In genomic region chr1:107572674-107573205, GRCh38 we compare ENCODE assay signal across 11 cellular contexts.
A peak's percentile ranks its signal among the peaks of the same experiment; 100 is the strongest.
DNase-seq lines count a peak whose midpoint lies in the region; ATAC-seq, FAIRE-seq and TF ChIP-seq lines count a peak whose summit lies in the region.
"Had no signal": no experiment of that assay in that cellular context is flagged by ENCODE, and none has a peak within 500 bp of the region (broad histone marks: within the 10 kb centered on the region; RNA-seq: fewer than 3 reads in every experiment).

No MANE protein-coding gene starts in this region.

- ATAC-seq in activated CD4-positive, CD25-positive, alpha-beta regulatory T cell treated with anti-CD3 and anti-CD28 coated beads, Interleukin-2, amount 50 U/mL, for 24 hours: no peak
- ATAC-seq: WTC11 had no signal

- peaks cover 33% of the 10 kb centered on the region for H3K4me1 Mint-ChIP-seq in brain
- no peaks in the 10 kb centered on the region for H3K4me1 Mint-ChIP-seq in activated naive CD4-positive, alpha-beta T cell treated with anti-CD3 and anti-CD28 coated beads for 36 hours (ENCODE audit: low read depth)
- H3K4me1 Mint-ChIP-seq: WTC11 had no signal

- peaks cover 0 to 2% (median 0%) of the 10 kb centered on the region in 5 experiments for H3K9me3 Mint-ChIP-seq in brain
- no peaks in the 10 kb centered on the region for H3K9me3 Mint-ChIP-seq in activated naive CD4-positive, alpha-beta T cell treated with anti-CD3 and anti-CD28 coated beads for 36 hours

- H3K36me3 Mint-ChIP-seq in brain: no peaks in the 10 kb centered on the region
- H3K36me3 Mint-ChIP-seq in activated naive CD4-positive, alpha-beta T cell treated with anti-CD3 and anti-CD28 coated beads for 36 hours (ENCODE audit: low read depth): peaks cover 4% of the 10 kb centered on the region
- H3K36me3 Mint-ChIP-seq: WTC11 had no signal

- peak overlapping the region in 4 of 5 experiments; percentile 45 to 74 (median 66) for H3K27ac Mint-ChIP-seq in brain
- H3K27ac Mint-ChIP-seq in activated naive CD4-positive, alpha-beta T cell treated with anti-CD3 and anti-CD28 coated beads for 36 hours: no peak overlapping the region
- H3K27ac Mint-ChIP-seq: WTC11 had no signal

- H3K27me3 Mint-ChIP-seq in brain: no peaks in the 10 kb centered on the region
- no peaks in the 10 kb centered on the region for H3K27me3 Mint-ChIP-seq in activated naive CD4-positive, alpha-beta T cell treated with anti-CD3 and anti-CD28 coated beads for 36 hours (ENCODE audit: low read depth)

- H3K4me3 Mint-ChIP-seq in brain: peak overlapping the region in 3 of 5 experiments; percentile 26 to 62 (median 56)
- no peak overlapping the region for H3K4me3 Mint-ChIP-seq in activated naive CD4-positive, alpha-beta T cell treated with anti-CD3 and anti-CD28 coated beads for 36 hours
- H3K4me3 Mint-ChIP-seq: WTC11 had no signal

- TF ChIP-seq CTCF in AG09309 (IDR thresholded peaks at IDR 0.05; ENCODE audit: control insufficient read depth, insufficient read depth, low read depth, low read length, missing control alignments): no peak
- TF ChIP-seq CTCF in brain (conservative IDR thresholded peaks at IDR 0.05): no peak

- DNase-seq in AG09309 (ENCODE audit: low read depth) (peak; percentile 83), HTR-8/SVneo (ENCODE audit: insufficient read length, low spot score) (peak; percentile 3), medulla oblongata (ENCODE audit: extremely low spot score) (peak; percentile 22), NCI-H345 treated with DMSO at 0.1 percent for 48 hours (lab: John Stamatoyannopoulos, UW; ENCODE audit: unreplicated experiment) (no peak)
- DNase-seq in activated naive CD4-positive, alpha-beta T cell treated with anti-CD3 and anti-CD28 coated beads for 36 hours: no peak
- no peak for DNase-seq in stimulated activated CD4-positive, alpha-beta T cell treated with anti-CD3 and anti-CD28 coated beads, Interleukin-12 subunit alpha, Interleukin-12 subunit beta, amount 100 ng/mL, for 4 hours
- DNase-seq: NCI-H748 treated with DMSO at 0.1 percent for 48 hours, thyroid gland had no signal

- CTCF ChIA-PET in activated naive CD4-positive, alpha-beta T cell treated with anti-CD3 and anti-CD28 coated beads for 36 hours (lab: Charles Lee): no interaction called here

- intact Hi-C loops in activated naive CD4-positive, alpha-beta T cell treated with anti-CD3 and anti-CD28 coated beads for 36 hours (cut with micrococcal nuclease): no loop called here

- H3K4me3 ChIP-seq in AG09309 (ENCODE audit: control insufficient read depth, low read depth, low read length): no peak overlapping the region
- H3K4me3 ChIP-seq: thyroid gland had no signal

- no peak for FAIRE-seq in HTR-8/SVneo (lab: Jason Lieb, UNC)

Comparison
In these comparisons a context has a peak if more than half of its experiments do, and no peak if none do; other contexts are left out.
1. DNase-seq: peak in AG09309 (single experiment), HTR-8/SVneo (single experiment) and medulla oblongata (single experiment); none in NCI-H345 treated with DMSO at 0.1 percent for 48 hours (single experiment), activated naive CD4-positive, alpha-beta T cell treated with anti-CD3 and anti-CD28 coated beads for 36 hours (single experiment) and stimulated activated CD4-positive, alpha-beta T cell treated with anti-CD3 and anti-CD28 coated beads, Interleukin-12 subunit alpha, Interleukin-12 subunit beta, amount 100 ng/mL, for 4 hours (single experiment).